8 cellular contexts compared by ENCODE assay signal in genomic region chr16:68800257-68800875, GRCh38. TPM values are rescaled to one million over a fixed set of nuclear protein-coding genes. Genes with fewer than 3 reads are reported as not detected.
DNase-seq lines count a peak whose midpoint lies in the region; ATAC-seq, FAIRE-seq and TF ChIP-seq lines count a peak whose summit lies in the region.

No MANE protein-coding gene starts in this region.

- no peaks in the 10 kb centered on the region; the same call in 1 of the 2 replicates for H3K27me3 ChIP-seq in GM23248 (replicated peaks; ENCODE audit: insufficient read depth)
- H3K27me3 ChIP-seq in right lobe of liver, result no peaks in the 10 kb centered on the region

- WGBS in GM23248 (ENCODE audit: low coverage in 1 of 2, low lambda C conversion rate in 2 of 2, missing lambda C conversion rate in 2 of 2), 2 experiments, result 11 to 14% methylated on average over 5 of the region's 5 CpGs
- 23% methylated on average over 5 of the region's 5 CpGs for WGBS in right lobe of liver (ENCODE audit: insufficient coverage, low coverage, low lambda C conversion rate, missing lambda C conversion rate)

- H3K9ac ChIP-seq in GM23248, result no peak overlapping the region

- ATAC-seq in right lobe of liver (peak; percentile 80 to 90 (median 87)), HG02610 (IDR thresholded peaks at IDR 0.05; ENCODE audit: unreplicated experiment) (no peak)

- H3K4me1 ChIP-seq in GM23248 (ENCODE audit: insufficient read depth), result no peaks in the 10 kb centered on the region
- H3K4me1 ChIP-seq in right lobe of liver, result peaks cover 0 to 1% (median 0%) of the 10 kb centered on the region in 4 donors

- FAIRE-seq in TTC549 (lab: Jason Lieb, UNC), result peak; percentile 52

- in situ Hi-C loops in GM23248 (cut with MboI), result loop anchor here (10.0 kb wide), 1 partner anchor 206 kb away; no protein-coding TSS in a partner anchor

- H3K27ac ChIP-seq in GM23248, result no peak overlapping the region
- no peak overlapping the region for H3K27ac ChIP-seq in right lobe of liver

- intact Hi-C loops in right lobe of liver (cut with DNase I), result loop anchor here in 1 of 2 donors (5.0 kb wide), 1 partner anchor 93 kb away; no protein-coding TSS in a partner anchor

- TF ChIP-seq POLR2A in right lobe of liver (IDR thresholded peaks at IDR 0.05), result no peak

- H3K79me2 ChIP-seq in GM23248 (ENCODE audit: insufficient read depth), result no peaks in the 10 kb centered on the region

- H3K4me2 ChIP-seq in GM23248 (ENCODE audit: unreplicated experiment), result no peak overlapping the region

- no peak overlapping the region for H2AFZ ChIP-seq in GM23248

- H3K36me3 ChIP-seq in GM23248 (ENCODE audit: low read depth) (no peaks in the 10 kb centered on the region), right lobe of liver (peaks cover 0 to 17% (median 1%) of the 10 kb centered on the region in 4 donors)

- H3K9me3 ChIP-seq in GM23248 (ENCODE audit: low read depth), result no peaks in the 10 kb centered on the region
- no peaks in the 10 kb centered on the region for H3K9me3 ChIP-seq in right lobe of liver

- H3F3A ChIP-seq in GM23248 (ENCODE audit: insufficient read depth), result 0 out of 2 replicates have a peak, but pooled peaks cover 14% of the 10 kb centered on the region

- H3K4me3 ChIP-seq in GM23248, result no peak overlapping the region
- no peak overlapping the region for H3K4me3 ChIP-seq in right lobe of liver

- peak; percentile 43 to 76 (median 74) for TF ChIP-seq CTCF in right lobe of liver (IDR thresholded peaks at IDR 0.05)

- peak; percentile 78 for DNase-seq in DMS53 (lab: John Stamatoyannopoulos, UW)
- DNase-seq in GM23248, result peak; percentile 79
- DNase-seq in NCI-H146 (lab: John Stamatoyannopoulos, UW), result peak; percentile 62
- peak; percentile 11 for DNase-seq in central memory CD4-positive, alpha-beta T cell
- peak in 1 of 3 donors; percentile 55 for DNase-seq in right lobe of liver
- peak; percentile 62 for DNase-seq in stimulated activated CD8-positive, alpha-beta memory T cell treated with anti-CD3 and anti-CD28 coated beads, Interleukin-4, amount 100 ng/mL, for 48 hours

- H4K20me1 ChIP-seq in GM23248 (ENCODE audit: insufficient read depth), result no peaks in the 10 kb centered on the region

- no peaks in the 10 kb centered on the region for H3K9me2 ChIP-seq in GM23248 (ENCODE audit: insufficient read depth)

RNA-seq across cellular contexts. Expression of gene TANGO6, which starts 43.0 kb away (rescaled TPM):
- total RNA-seq in GM23248 (2014; rRNA removed; shearing (Covaris generic)), result 12.8 and 17.6 TPM in 2 replicates
- polyA plus RNA-seq in GM23248 (2016; fragmentation: Nextera tagmentation; extraction: Ambion mirVana), result 7.0 and 7.8 TPM in 2 replicates
- total RNA-seq in right lobe of liver, result 10 to 100 TPM; 10.9 to 15.5 (median 14.2) TPM
